Comparison of ENCODE assay signal across 9 cellular contexts in the genomic region with DNA sequence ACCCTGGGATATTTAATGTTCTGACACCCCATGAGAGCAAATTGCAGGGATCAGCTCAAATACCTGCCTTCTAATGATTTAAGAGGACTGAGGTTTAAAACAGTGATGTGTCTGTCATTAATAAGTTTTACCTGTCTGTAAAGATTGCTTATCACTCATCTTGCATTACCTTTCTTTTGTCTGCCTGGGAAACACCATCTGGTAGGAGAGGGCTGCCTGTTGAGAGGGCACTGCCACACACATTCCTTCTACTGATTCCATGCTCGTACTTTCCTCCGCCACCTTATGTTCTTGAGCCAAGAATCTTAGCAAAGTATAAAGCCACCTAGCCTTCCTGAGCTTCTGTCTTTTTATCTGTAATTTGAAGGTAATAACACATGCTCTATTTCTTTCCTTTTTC.
"Had no signal": no experiment of that assay in that cellular context is flagged by ENCODE, and none has a peak within 500 bp of the region (broad histone marks: within the 10 kb centered on the region; RNA-seq: fewer than 3 reads in every experiment).

No MANE protein-coding gene starts in this region.

- H2AFZ ChIP-seq: GM23248 had no signal

- H3K9me3 ChIP-seq: HAP-1 had no signal

- DNase-seq: GM23248, GOT3, H7, HFFc6 had no signal

- ATAC-seq: HCT116, HepG2 had no signal

- H3K4me1 Mint-ChIP-seq: IgD-negative memory B cell had no signal

- H3K9me3 Mint-ChIP-seq: HFFc6, IgD-negative memory B cell had no signal

- H3K4me3 Mint-ChIP-seq: HFFc6, IgD-negative memory B cell had no signal

- H3K36me3 Mint-ChIP-seq: IgD-negative memory B cell had no signal

- H3K9ac ChIP-seq: GM23248 had no signal

- H3K27ac Mint-ChIP-seq: HFFc6, IgD-negative memory B cell had no signal

- H3K36me3 ChIP-seq: HAP-1 had no signal

- H3K27ac ChIP-seq: GM23248, HL-60 had no signal

- H3K4me3 ChIP-seq: GM23248, HAP-1 had no signal
